In the genomic region with DNA sequence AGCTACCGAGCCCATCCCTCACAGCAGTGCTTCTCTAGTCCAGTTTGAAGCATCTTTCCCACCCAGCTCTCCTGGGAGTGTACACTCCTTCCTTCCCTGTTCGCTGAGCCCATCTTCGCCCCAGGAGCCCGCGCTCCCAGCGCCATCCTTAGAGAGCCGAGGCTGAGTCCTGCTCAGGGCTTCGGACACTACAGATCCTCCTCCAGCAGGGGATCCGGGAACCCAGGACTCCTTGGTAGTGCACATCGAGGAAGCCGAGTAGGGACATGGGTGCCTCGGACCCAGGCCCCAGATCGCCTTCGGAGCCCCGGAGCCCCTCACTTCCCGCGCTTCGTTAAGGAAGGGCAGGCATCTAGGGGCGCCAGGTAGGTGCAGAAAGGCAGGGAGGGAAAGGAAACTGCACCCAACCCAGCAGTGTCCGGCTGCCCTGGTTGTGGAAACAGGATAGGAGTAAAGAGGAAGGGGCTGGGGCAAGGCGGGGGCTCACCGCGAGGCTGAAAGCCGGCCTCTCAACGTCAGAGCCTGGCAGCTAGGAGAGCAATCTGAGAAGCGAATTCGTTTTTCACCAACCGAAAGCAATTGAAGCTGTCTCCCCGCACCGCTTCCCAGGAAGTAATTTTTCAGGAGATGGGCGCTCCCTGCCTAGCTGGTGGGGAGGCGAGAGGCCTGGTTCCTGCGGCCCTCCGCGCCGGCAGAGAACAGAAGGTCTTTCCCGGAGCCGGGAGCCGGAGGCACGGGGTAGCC, we compare ENCODE assay signal across 8 cellular contexts. TPM values are rescaled to one million over a fixed set of nuclear protein-coding genes. Genes with fewer than 3 reads are reported as not detected.
DNase-seq lines count a peak whose midpoint lies in the region; ATAC-seq lines count a peak whose summit lies in the region.

No MANE protein-coding gene starts in this region.

- peak; percentile 16 for ATAC-seq in Right ventricle myocardium inferior
- no peak for ATAC-seq in activated CD8-positive, alpha-beta T cell treated with anti-CD3 and anti-CD28 coated beads, Interleukin-2, amount 10 ng/mL, durations not matched to agents 7 days and 5 days
- ATAC-seq in stimulated activated naive B cell treated with anti-CD40 and anti-IgM and Interleukin-4, amounts not matched to agents 10 μg/mL and 1 μg/mL and 100 μg/mL, for 72 hours (replicated peaks): peak in 1 of 2 donors; percentile 4
- no peak for ATAC-seq in HG03135 (IDR thresholded peaks at IDR 0.05; ENCODE audit: unreplicated experiment)

- H3K27me3 ChIP-seq in iPS-15b (ENCODE audit: control insufficient read depth, insufficient read depth, low read length): peaks cover 99% of the 10 kb centered on the region

- H3K9ac ChIP-seq in iPS-15b (ENCODE audit: low read depth, low read length): no peak overlapping the region

- H3K36me3 Mint-ChIP-seq in activated CD8-positive, alpha-beta T cell treated with anti-CD3 and anti-CD28 coated beads, Interleukin-2, amount 10 ng/mL, durations not matched to agents 7 days and 5 days (ENCODE audit: low read depth): peaks cover 2% of the 10 kb centered on the region
- peaks cover 2 to 13% of the 10 kb centered on the region in 2 donors for H3K36me3 Mint-ChIP-seq in stimulated activated naive B cell treated with anti-CD40 and anti-IgM and Interleukin-4, amounts not matched to agents 10 μg/mL and 1 μg/mL and 100 μg/mL, for 72 hours

- H3K36me3 ChIP-seq in iPS-15b (ENCODE audit: control insufficient read depth, insufficient read depth, low read length): no peaks in the 10 kb centered on the region

- DNase-seq in Right ventricle myocardium inferior (ENCODE audit: missing footprints) (no peak), cardiac septum (ENCODE audit: low spot score) (no peak), cerebellar cortex (ENCODE audit: low spot score) (no peak), NCI-H2196 treated with DMSO at 0.1 percent for 48 hours (lab: John Stamatoyannopoulos, UW; ENCODE audit: unreplicated experiment) (no peak)
- no peak for DNase-seq in activated CD8-positive, alpha-beta T cell treated with anti-CD3 and anti-CD28 coated beads, Interleukin-2, amount 10 ng/mL, durations not matched to agents 7 days and 5 days
- no peak for DNase-seq in stimulated activated naive B cell treated with anti-CD40 and anti-IgM and Interleukin-4, amounts not matched to agents 10 μg/mL and 1 μg/mL and 100 μg/mL, for 72 hours

- peak overlapping the region; percentile 63 for H3K4me3 Mint-ChIP-seq in activated CD8-positive, alpha-beta T cell treated with anti-CD3 and anti-CD28 coated beads, Interleukin-2, amount 10 ng/mL, durations not matched to agents 7 days and 5 days
- peak overlapping the region; percentile 83 to 87 for H3K4me3 Mint-ChIP-seq in stimulated activated naive B cell treated with anti-CD40 and anti-IgM and Interleukin-4, amounts not matched to agents 10 μg/mL and 1 μg/mL and 100 μg/mL, for 72 hours

- intact Hi-C loops in Right ventricle myocardium inferior (cut with DNase I) (no loop called here), cardiac septum (cut with DNase I) (no loop called here)

- peak overlapping the region; percentile 66 for H3K27ac Mint-ChIP-seq in activated CD8-positive, alpha-beta T cell treated with anti-CD3 and anti-CD28 coated beads, Interleukin-2, amount 10 ng/mL, durations not matched to agents 7 days and 5 days
- peak overlapping the region; percentile 92 for H3K27ac Mint-ChIP-seq in stimulated activated naive B cell treated with anti-CD40 and anti-IgM and Interleukin-4, amounts not matched to agents 10 μg/mL and 1 μg/mL and 100 μg/mL, for 72 hours

- peaks cover 81% of the 10 kb centered on the region for H3K27me3 Mint-ChIP-seq in activated CD8-positive, alpha-beta T cell treated with anti-CD3 and anti-CD28 coated beads, Interleukin-2, amount 10 ng/mL, durations not matched to agents 7 days and 5 days (ENCODE audit: low read depth)
- peaks cover 64 to 83% of the 10 kb centered on the region in 2 donors for H3K27me3 Mint-ChIP-seq in stimulated activated naive B cell treated with anti-CD40 and anti-IgM and Interleukin-4, amounts not matched to agents 10 μg/mL and 1 μg/mL and 100 μg/mL, for 72 hours

- POLR2A ChIA-PET in activated CD8-positive, alpha-beta T cell treated with anti-CD3 and anti-CD28 coated beads, Interleukin-2, amount 10 ng/mL, durations not matched to agents 7 days and 5 days (lab: Charles Lee): no interaction called here

- H3K9me3 Mint-ChIP-seq in activated CD8-positive, alpha-beta T cell treated with anti-CD3 and anti-CD28 coated beads, Interleukin-2, amount 10 ng/mL, durations not matched to agents 7 days and 5 days (ENCODE audit: insufficient read depth): no peaks in the 10 kb centered on the region
- peaks cover 6 to 10% of the 10 kb centered on the region in 2 donors for H3K9me3 Mint-ChIP-seq in stimulated activated naive B cell treated with anti-CD40 and anti-IgM and Interleukin-4, amounts not matched to agents 10 μg/mL and 1 μg/mL and 100 μg/mL, for 72 hours

- H3K4me1 ChIP-seq in iPS-15b (ENCODE audit: control insufficient read depth, insufficient read depth, low read length): peaks cover 2% of the 10 kb centered on the region

- CTCF ChIA-PET in activated CD8-positive, alpha-beta T cell treated with anti-CD3 and anti-CD28 coated beads, Interleukin-2, amount 10 ng/mL, durations not matched to agents 7 days and 5 days (lab: Charles Lee): interaction anchor here (1.2 to 1.6 kb wide), 2 partner anchors 33 to 63 kb away, joined by 4 to 6 read pairs; no protein-coding TSS in a partner anchor

- H3K4me1 Mint-ChIP-seq in activated CD8-positive, alpha-beta T cell treated with anti-CD3 and anti-CD28 coated beads, Interleukin-2, amount 10 ng/mL, durations not matched to agents 7 days and 5 days (ENCODE audit: low read depth): peaks cover 25% of the 10 kb centered on the region
- peaks cover 33 to 50% of the 10 kb centered on the region in 2 donors for H3K4me1 Mint-ChIP-seq in stimulated activated naive B cell treated with anti-CD40 and anti-IgM and Interleukin-4, amounts not matched to agents 10 μg/mL and 1 μg/mL and 100 μg/mL, for 72 hours

- H3K9me3 ChIP-seq in iPS-15b (ENCODE audit: control insufficient read depth, insufficient read depth, low read length): no peaks in the 10 kb centered on the region

- peak overlapping the region; percentile 26 for H3K4me3 ChIP-seq in iPS-15b (ENCODE audit: low read depth, low read length)

RNA-seq across cellular contexts. Expression of a gene that starts 1.0 kb away (rescaled TPM):
- not detected for total RNA-seq in Right ventricle myocardium inferior
- total RNA-seq in cardiac septum: not detected
- not detected for total RNA-seq in activated CD8-positive, alpha-beta T cell treated with anti-CD3 and anti-CD28 coated beads, Interleukin-2, amount 10 ng/mL, durations not matched to agents 7 days and 5 days

RNA-seq across cellular contexts. Expression of a gene that starts 48.3 kb away (rescaled TPM):
- total RNA-seq in Right ventricle myocardium inferior (not detected), cardiac septum (not detected)
- not detected for total RNA-seq in activated CD8-positive, alpha-beta T cell treated with anti-CD3 and anti-CD28 coated beads, Interleukin-2, amount 10 ng/mL, durations not matched to agents 7 days and 5 days
